ENCODE assay signal across 1 cellular context in the genomic region with DNA sequence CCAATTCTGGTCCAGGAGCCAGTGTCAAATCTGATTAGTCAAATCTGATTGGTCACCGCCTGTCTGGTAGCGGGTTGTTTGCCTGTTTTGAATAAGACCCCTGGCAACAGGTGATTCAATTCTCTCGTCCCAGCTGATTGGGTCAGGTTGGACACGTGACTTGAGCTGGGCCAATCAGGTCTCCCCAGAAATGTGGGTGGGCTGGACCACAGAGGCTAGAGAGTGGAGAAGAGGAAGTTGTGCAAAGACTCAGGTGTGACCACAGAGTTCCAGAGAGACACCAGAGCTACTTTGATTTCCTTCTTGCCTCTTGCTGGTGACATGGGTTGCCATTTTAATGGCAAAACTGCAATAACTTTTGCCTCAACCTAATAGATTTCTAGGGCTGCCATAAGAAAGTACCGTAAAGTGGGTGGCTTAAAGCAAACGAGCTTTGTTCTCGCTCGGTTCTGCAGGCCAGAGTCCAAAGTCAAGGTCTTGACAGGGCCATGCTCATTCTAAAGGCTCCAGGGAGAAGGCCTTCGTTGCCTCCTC.
TF ChIP-seq lines count a peak whose summit lies in the region.

No MANE protein-coding gene starts in this region.

TF ChIP-seq in K562, 482 proteins besides CTCF, POLR2A, EP300 and RAD21 (continued from another document and continues in another):
- TF ChIP-seq SRSF3 (IDR thresholded peaks at IDR 0.05; ENCODE audit: insufficient read depth, low read length) (no peak), ZNF717 (CRISPR knock-in tag; IDR thresholded peaks at IDR 0.05) (no peak), RCOR1 (IDR thresholded peaks at IDR 0.05; ENCODE audit: borderline replicate concordance in 1 of 2, low read depth in 2 of 2, low read length in 2 of 2) (no peak), HNRNPUL1 (IDR thresholded peaks at IDR 0.05; ENCODE audit: low read length) (no peak), HDGF (IDR thresholded peaks at IDR 0.05) (no peak), ELF4 (CRISPR knock-in tag; IDR thresholded peaks at IDR 0.05) (no peak), GABPB1 (CRISPR knock-in tag; IDR thresholded peaks at IDR 0.05) (0 out of 2 replicates have a peak, but pooled peaks have one; percentile 29), DNMT1 (IDR thresholded peaks at IDR 0.05) (no peak), HMG20B (CRISPR knock-in tag; IDR thresholded peaks at IDR 0.05) (no peak), SP1 (CRISPR knock-in tag; IDR thresholded peaks at IDR 0.05) (peak; percentile 60), POLR2AphosphoS2 (IDR thresholded peaks at IDR 0.05; ENCODE audit: low read length) (peak; percentile 83), ZNF79 (CRISPR knock-in tag; IDR thresholded peaks at IDR 0.05; ENCODE audit: low read depth) (no peak), THRAP3 (IDR thresholded peaks at IDR 0.05; ENCODE audit: borderline replicate concordance) (no peak), GTF2E2 (tag; IDR thresholded peaks at IDR 0.05) (no peak), GATAD2B (IDR thresholded peaks at IDR 0.05; ENCODE audit: borderline replicate concordance) (no peak), ZNF668 (CRISPR knock-in tag; IDR thresholded peaks at IDR 0.05) (no peak), ZNF324 (CRISPR knock-in tag; IDR thresholded peaks at IDR 0.05) (no peak), RBM39 (optimal IDR thresholded peaks at IDR 0.05; ENCODE audit: low read depth, low read length) (no peak), MTA1 (IDR thresholded peaks at IDR 0.05; ENCODE audit: borderline replicate concordance) (no peak), CTBP1 (IDR thresholded peaks at IDR 0.05; ENCODE audit: borderline replicate concordance) (peak; percentile 21; the same call in 1 of the 2 replicates), ZFPM2 (CRISPR knock-in tag; IDR thresholded peaks at IDR 0.05) (no peak), NCOA1 (IDR thresholded peaks at IDR 0.05; ENCODE audit: low read depth) (no peak), RHOXF2B (CRISPR knock-in tag; conservative IDR thresholded peaks at IDR 0.05) (no peak), SNIP1 (IDR thresholded peaks at IDR 0.05; ENCODE audit: low read depth) (no peak), RBBP5 (IDR thresholded peaks at IDR 0.05; ENCODE audit: borderline replicate concordance, insufficient read depth, low read length, poor library complexity, severe bottlenecking) (no peak), EWSR1 (IDR thresholded peaks at IDR 0.05; ENCODE audit: borderline replicate concordance, low read depth, partially characterized antibody) (no peak), RFX1 (IDR thresholded peaks at IDR 0.05) (no peak), HDAC3 (IDR thresholded peaks at IDR 0.05; ENCODE audit: borderline replicate concordance, partially characterized antibody) (no peak), KHSRP (IDR thresholded peaks at IDR 0.05) (no peak; the same call in 1 of the 2 replicates), ASH1L (IDR thresholded peaks at IDR 0.05; ENCODE audit: borderline replicate concordance, low read depth, partially characterized antibody) (peak; percentile 73), ZNF224 (CRISPR knock-in tag; IDR thresholded peaks at IDR 0.05) (no peak), HDAC2 (IDR thresholded peaks at IDR 0.05) (no peak), ZNF253 (CRISPR knock-in tag; conservative IDR thresholded peaks at IDR 0.05) (no peak), RAD51 (IDR thresholded peaks at IDR 0.05; ENCODE audit: borderline replicate concordance, low read depth) (peak; percentile 97), ZNF239 (CRISPR knock-in tag; IDR thresholded peaks at IDR 0.05) (no peak), LCOR (CRISPR knock-in tag; IDR thresholded peaks at IDR 0.05) (peak; percentile 59; the same call in 1 of the 2 replicates)
- TF ChIP-seq, protein P1, sequence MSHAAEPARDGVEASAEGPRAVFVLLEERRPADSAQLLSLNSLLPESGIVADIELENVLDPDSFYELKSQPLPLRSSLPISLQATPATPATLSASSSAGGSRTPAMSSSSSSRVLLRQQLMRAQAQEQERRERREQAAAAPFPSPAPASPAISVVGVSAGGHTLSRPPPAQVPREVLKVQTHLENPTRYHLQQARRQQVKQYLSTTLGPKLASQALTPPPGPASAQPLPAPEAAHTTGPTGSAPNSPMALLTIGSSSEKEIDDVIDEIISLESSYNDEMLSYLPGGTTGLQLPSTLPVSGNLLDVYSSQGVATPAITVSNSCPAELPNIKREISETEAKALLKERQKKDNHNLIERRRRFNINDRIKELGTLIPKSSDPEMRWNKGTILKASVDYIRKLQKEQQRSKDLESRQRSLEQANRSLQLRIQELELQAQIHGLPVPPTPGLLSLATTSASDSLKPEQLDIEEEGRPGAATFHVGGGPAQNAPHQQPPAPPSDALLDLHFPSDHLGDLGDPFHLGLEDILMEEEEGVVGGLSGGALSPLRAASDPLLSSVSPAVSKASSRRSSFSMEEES (CRISPR knock-in tag; IDR thresholded peaks at IDR 0.05): peak; percentile 76
- TF ChIP-seq, protein P2, sequence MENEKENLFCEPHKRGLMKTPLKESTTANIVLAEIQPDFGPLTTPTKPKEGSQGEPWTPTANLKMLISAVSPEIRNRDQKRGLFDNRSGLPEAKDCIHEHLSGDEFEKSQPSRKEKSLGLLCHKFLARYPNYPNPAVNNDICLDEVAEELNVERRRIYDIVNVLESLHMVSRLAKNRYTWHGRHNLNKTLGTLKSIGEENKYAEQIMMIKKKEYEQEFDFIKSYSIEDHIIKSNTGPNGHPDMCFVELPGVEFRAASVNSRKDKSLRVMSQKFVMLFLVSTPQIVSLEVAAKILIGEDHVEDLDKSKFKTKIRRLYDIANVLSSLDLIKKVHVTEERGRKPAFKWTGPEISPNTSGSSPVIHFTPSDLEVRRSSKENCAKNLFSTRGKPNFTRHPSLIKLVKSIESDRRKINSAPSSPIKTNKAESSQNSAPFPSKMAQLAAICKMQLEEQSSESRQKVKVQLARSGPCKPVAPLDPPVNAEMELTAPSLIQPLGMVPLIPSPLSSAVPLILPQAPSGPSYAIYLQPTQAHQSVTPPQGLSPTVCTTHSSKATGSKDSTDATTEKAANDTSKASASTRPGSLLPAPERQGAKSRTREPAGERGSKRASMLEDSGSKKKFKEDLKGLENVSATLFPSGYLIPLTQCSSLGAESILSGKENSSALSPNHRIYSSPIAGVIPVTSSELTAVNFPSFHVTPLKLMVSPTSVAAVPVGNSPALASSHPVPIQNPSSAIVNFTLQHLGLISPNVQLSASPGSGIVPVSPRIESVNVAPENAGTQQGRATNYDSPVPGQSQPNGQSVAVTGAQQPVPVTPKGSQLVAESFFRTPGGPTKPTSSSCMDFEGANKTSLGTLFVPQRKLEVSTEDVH (IDR thresholded peaks at IDR 0.05; ENCODE audit: low read depth, partially characterized antibody): peak; percentile 44
- TF ChIP-seq, protein P3, sequence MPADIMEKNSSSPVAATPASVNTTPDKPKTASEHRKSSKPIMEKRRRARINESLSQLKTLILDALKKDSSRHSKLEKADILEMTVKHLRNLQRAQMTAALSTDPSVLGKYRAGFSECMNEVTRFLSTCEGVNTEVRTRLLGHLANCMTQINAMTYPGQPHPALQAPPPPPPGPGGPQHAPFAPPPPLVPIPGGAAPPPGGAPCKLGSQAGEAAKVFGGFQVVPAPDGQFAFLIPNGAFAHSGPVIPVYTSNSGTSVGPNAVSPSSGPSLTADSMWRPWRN (IDR thresholded peaks at IDR 0.05; ENCODE audit: low read depth): peak; percentile 61; the same call in 1 of the 2 replicates
- TF ChIP-seq, protein P4, sequence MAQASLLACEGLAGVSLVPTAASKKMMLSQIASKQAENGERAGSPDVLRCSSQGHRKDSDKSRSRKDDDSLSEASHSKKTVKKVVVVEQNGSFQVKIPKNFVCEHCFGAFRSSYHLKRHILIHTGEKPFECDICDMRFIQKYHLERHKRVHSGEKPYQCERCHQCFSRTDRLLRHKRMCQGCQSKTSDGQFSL (CRISPR knock-in tag; IDR thresholded peaks at IDR 0.05): no peak
- TF ChIP-seq, protein P4 (tag; IDR thresholded peaks at IDR 0.05): no peak
- TF ChIP-seq, protein P5, sequence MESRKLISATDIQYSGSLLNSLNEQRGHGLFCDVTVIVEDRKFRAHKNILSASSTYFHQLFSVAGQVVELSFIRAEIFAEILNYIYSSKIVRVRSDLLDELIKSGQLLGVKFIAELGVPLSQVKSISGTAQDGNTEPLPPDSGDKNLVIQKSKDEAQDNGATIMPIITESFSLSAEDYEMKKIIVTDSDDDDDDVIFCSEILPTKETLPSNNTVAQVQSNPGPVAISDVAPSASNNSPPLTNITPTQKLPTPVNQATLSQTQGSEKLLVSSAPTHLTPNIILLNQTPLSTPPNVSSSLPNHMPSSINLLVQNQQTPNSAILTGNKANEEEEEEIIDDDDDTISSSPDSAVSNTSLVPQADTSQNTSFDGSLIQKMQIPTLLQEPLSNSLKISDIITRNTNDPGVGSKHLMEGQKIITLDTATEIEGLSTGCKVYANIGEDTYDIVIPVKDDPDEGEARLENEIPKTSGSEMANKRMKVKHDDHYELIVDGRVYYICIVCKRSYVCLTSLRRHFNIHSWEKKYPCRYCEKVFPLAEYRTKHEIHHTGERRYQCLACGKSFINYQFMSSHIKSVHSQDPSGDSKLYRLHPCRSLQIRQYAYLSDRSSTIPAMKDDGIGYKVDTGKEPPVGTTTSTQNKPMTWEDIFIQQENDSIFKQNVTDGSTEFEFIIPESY (CRISPR knock-in tag; IDR thresholded peaks at IDR 0.05): peak; percentile 65; the same call in 1 of the 2 replicates
- TF ChIP-seq, protein P6, sequence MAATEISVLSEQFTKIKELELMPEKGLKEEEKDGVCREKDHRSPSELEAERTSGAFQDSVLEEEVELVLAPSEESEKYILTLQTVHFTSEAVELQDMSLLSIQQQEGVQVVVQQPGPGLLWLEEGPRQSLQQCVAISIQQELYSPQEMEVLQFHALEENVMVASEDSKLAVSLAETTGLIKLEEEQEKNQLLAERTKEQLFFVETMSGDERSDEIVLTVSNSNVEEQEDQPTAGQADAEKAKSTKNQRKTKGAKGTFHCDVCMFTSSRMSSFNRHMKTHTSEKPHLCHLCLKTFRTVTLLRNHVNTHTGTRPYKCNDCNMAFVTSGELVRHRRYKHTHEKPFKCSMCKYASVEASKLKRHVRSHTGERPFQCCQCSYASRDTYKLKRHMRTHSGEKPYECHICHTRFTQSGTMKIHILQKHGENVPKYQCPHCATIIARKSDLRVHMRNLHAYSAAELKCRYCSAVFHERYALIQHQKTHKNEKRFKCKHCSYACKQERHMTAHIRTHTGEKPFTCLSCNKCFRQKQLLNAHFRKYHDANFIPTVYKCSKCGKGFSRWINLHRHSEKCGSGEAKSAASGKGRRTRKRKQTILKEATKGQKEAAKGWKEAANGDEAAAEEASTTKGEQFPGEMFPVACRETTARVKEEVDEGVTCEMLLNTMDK (IDR thresholded peaks at IDR 0.05; ENCODE audit: borderline replicate concordance, insufficient read depth, low read depth, low read length, poor library complexity, severe bottlenecking): no peak
- TF ChIP-seq, protein P7, sequence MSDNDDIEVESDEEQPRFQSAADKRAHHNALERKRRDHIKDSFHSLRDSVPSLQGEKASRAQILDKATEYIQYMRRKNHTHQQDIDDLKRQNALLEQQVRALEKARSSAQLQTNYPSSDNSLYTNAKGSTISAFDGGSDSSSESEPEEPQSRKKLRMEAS (CRISPR knock-in tag; IDR thresholded peaks at IDR 0.05): no peak
- TF ChIP-seq, protein P8, sequence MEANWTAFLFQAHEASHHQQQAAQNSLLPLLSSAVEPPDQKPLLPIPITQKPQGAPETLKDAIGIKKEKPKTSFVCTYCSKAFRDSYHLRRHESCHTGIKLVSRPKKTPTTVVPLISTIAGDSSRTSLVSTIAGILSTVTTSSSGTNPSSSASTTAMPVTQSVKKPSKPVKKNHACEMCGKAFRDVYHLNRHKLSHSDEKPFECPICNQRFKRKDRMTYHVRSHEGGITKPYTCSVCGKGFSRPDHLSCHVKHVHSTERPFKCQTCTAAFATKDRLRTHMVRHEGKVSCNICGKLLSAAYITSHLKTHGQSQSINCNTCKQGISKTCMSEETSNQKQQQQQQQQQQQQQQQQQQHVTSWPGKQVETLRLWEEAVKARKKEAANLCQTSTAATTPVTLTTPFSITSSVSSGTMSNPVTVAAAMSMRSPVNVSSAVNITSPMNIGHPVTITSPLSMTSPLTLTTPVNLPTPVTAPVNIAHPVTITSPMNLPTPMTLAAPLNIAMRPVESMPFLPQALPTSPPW (CRISPR knock-in tag; IDR thresholded peaks at IDR 0.05): no peak
- TF ChIP-seq, protein P9, sequence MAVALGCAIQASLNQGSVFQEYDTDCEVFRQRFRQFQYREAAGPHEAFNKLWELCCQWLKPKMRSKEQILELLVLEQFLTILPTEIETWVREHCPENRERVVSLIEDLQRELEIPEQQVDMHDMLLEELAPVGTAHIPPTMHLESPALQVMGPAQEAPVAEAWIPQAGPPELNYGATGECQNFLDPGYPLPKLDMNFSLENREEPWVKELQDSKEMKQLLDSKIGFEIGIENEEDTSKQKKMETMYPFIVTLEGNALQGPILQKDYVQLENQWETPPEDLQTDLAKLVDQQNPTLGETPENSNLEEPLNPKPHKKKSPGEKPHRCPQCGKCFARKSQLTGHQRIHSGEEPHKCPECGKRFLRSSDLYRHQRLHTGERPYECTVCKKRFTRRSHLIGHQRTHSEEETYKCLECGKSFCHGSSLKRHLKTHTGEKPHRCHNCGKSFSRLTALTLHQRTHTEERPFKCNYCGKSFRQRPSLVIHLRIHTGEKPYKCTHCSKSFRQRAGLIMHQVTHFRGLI (CRISPR knock-in tag; IDR thresholded peaks at IDR 0.05): no peak
- TF ChIP-seq, protein P10, sequence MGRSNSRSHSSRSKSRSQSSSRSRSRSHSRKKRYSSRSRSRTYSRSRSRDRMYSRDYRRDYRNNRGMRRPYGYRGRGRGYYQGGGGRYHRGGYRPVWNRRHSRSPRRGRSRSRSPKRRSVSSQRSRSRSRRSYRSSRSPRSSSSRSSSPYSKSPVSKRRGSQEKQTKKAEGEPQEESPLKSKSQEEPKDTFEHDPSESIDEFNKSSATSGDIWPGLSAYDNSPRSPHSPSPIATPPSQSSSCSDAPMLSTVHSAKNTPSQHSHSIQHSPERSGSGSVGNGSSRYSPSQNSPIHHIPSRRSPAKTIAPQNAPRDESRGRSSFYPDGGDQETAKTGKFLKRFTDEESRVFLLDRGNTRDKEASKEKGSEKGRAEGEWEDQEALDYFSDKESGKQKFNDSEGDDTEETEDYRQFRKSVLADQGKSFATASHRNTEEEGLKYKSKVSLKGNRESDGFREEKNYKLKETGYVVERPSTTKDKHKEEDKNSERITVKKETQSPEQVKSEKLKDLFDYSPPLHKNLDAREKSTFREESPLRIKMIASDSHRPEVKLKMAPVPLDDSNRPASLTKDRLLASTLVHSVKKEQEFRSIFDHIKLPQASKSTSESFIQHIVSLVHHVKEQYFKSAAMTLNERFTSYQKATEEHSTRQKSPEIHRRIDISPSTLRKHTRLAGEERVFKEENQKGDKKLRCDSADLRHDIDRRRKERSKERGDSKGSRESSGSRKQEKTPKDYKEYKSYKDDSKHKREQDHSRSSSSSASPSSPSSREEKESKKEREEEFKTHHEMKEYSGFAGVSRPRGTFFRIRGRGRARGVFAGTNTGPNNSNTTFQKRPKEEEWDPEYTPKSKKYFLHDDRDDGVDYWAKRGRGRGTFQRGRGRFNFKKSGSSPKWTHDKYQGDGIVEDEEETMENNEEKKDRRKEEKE (IDR thresholded peaks at IDR 0.05; ENCODE audit: borderline replicate concordance in 1 of 2, control insufficient read depth in 1 of 2, low read depth in 2 of 2, low read length in 1 of 2): no peak
- TF ChIP-seq, protein P11, sequence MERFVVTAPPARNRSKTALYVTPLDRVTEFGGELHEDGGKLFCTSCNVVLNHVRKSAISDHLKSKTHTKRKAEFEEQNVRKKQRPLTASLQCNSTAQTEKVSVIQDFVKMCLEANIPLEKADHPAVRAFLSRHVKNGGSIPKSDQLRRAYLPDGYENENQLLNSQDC (CRISPR knock-in tag; IDR thresholded peaks at IDR 0.05): no peak
